Comparison of ENCODE assay signal across 26 cellular contexts in the genomic region with DNA sequence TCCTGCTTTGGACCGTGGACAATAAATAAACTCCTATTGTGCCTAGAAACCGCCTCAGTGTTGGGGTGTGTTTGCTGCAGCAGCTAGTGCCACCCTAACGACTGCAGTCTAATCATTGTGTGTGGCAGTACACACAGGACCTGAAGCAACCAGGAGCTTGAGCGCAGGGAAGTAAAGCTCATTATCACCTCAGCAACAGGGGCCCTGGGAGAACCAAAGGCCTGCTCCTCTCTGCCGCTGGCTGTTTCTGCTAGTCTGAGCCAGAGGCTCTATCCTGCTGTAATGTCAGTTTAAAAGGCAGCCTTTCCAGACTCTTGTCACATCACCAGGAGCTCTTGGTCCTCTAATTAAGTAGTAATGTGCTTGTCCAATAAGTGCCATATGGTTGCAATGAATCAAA.
DNase-seq lines count a peak whose midpoint lies in the region; ATAC-seq and TF ChIP-seq lines count a peak whose summit lies in the region.
"Had no signal": no experiment of that assay in that cellular context is flagged by ENCODE, and none has a peak within 500 bp of the region (broad histone marks: within the 10 kb centered on the region; RNA-seq: fewer than 3 reads in every experiment).

No MANE protein-coding gene starts in this region.

- no peak for ATAC-seq in GM18907 (IDR thresholded peaks at IDR 0.05; ENCODE audit: unreplicated experiment)
- ATAC-seq in HG03175 (IDR thresholded peaks at IDR 0.05; ENCODE audit: unreplicated experiment) = no peak
- ATAC-seq in natural killer cell treated with Interleukin-12 subunit alpha and Interleukin-12 subunit beta and Interleukin-15 and Interleukin-18, amount 100 ng/mL, for 72 hours = no peak
- ATAC-seq: activated CD4-positive, alpha-beta T cell treated with anti-CD3 and anti-CD28 coated beads for 36 hours; CD8-positive, alpha-beta T cell; T-helper 17 cell had no signal

- no peak overlapping the region for H3K27ac Mint-ChIP-seq in natural killer cell treated with Interleukin-12 subunit alpha and Interleukin-12 subunit beta and Interleukin-15 and Interleukin-18, amount 100 ng/mL, for 72 hours
- no peak overlapping the region for H3K27ac Mint-ChIP-seq in CD8-positive, alpha-beta memory T cell
- H3K27ac Mint-ChIP-seq: activated CD4-positive, alpha-beta T cell treated with anti-CD3 and anti-CD28 coated beads for 36 hours; activated naive CD8-positive, alpha-beta T cell treated with anti-CD3 and anti-CD28 coated beads for 36 hours; CD8-positive, alpha-beta T cell; IgD-negative memory B cell; immature natural killer cell; T-helper 17 cell had no signal

- no peak overlapping the region for H3K4me3 Mint-ChIP-seq in natural killer cell treated with Interleukin-12 subunit alpha and Interleukin-12 subunit beta and Interleukin-15 and Interleukin-18, amount 100 ng/mL, for 72 hours
- no peak overlapping the region for H3K4me3 Mint-ChIP-seq in CD8-positive, alpha-beta memory T cell
- H3K4me3 Mint-ChIP-seq: activated CD4-positive, alpha-beta T cell treated with anti-CD3 and anti-CD28 coated beads for 36 hours; activated naive CD8-positive, alpha-beta T cell treated with anti-CD3 and anti-CD28 coated beads for 36 hours; CD8-positive, alpha-beta T cell; IgD-negative memory B cell; immature natural killer cell; T-helper 17 cell had no signal

- H3K27ac ChIP-seq in WERI-Rb-1 = peak overlapping the region; percentile 86
- H3K27ac ChIP-seq in muscle layer of duodenum (ENCODE audit: low read length) = peak overlapping the region; percentile 17
- no peak overlapping the region for H3K27ac ChIP-seq in CD8-positive, alpha-beta memory T cell (ENCODE audit: low read depth, low read length)
- H3K27ac ChIP-seq: prostate gland, RWPE1, SK-N-MC had no signal

- CTCF ChIA-PET in CD8-positive, alpha-beta memory T cell (lab: Charles Lee) = no interaction called here

- peaks cover 4% of the 10 kb centered on the region for H3K9me3 Mint-ChIP-seq in natural killer cell treated with Interleukin-12 subunit alpha and Interleukin-12 subunit beta and Interleukin-15 and Interleukin-18, amount 100 ng/mL, for 72 hours
- peaks cover 8 to 15% (median 11%) of the 10 kb centered on the region in 5 donors for H3K9me3 Mint-ChIP-seq in CD8-positive, alpha-beta memory T cell

- H3K4me3 ChIP-seq in WERI-Rb-1 (ENCODE audit: low read depth, low read length) = peak overlapping the region; percentile 39
- H3K4me3 ChIP-seq in muscle layer of duodenum (ENCODE audit: low read depth in 1 of 2, low read length in 2 of 2) = no peak overlapping the region
- H3K4me3 ChIP-seq in CD8-positive, alpha-beta memory T cell (ENCODE audit: low read length) = no peak overlapping the region
- H3K4me3 ChIP-seq: prostate gland, SK-N-MC, transverse colon had no signal

- TF ChIP-seq CTCF in WERI-Rb-1 (IDR thresholded peaks at IDR 0.05; ENCODE audit: low read depth, low read length) = no peak

- intact Hi-C loops in cardiac septum (cut with DNase I) = no loop called here

- peaks cover 8% of the 10 kb centered on the region for H3K9me3 ChIP-seq in WERI-Rb-1 (ENCODE audit: severe bottlenecking)
- H3K9me3 ChIP-seq in muscle layer of duodenum (ENCODE audit: control insufficient read depth in 1 of 2, low read length in 2 of 2) = peaks cover 0 to 7% of the 10 kb centered on the region in 2 donors
- H3K9me3 ChIP-seq in CD8-positive, alpha-beta memory T cell (ENCODE audit: low read length) = no peaks in the 10 kb centered on the region
- H3K9me3 ChIP-seq: prostate gland, transverse colon had no signal

- peaks cover 4% of the 10 kb centered on the region for H3K36me3 Mint-ChIP-seq in natural killer cell treated with Interleukin-12 subunit alpha and Interleukin-12 subunit beta and Interleukin-15 and Interleukin-18, amount 100 ng/mL, for 72 hours
- H3K36me3 Mint-ChIP-seq in CD8-positive, alpha-beta memory T cell = no peaks in the 10 kb centered on the region
- H3K36me3 Mint-ChIP-seq: CD8-positive, alpha-beta T cell; IgD-negative memory B cell; immature natural killer cell had no signal

- no peaks in the 10 kb centered on the region for H3K36me3 ChIP-seq in WERI-Rb-1
- H3K36me3 ChIP-seq in muscle layer of duodenum (ENCODE audit: control insufficient read depth in 1 of 2, insufficient read depth in 2 of 2, low read length in 2 of 2) = no peaks in the 10 kb centered on the region
- no peaks in the 10 kb centered on the region for H3K36me3 ChIP-seq in CD8-positive, alpha-beta memory T cell (ENCODE audit: insufficient read depth, low read length)
- H3K36me3 ChIP-seq: prostate gland, transverse colon had no signal

- POLR2A ChIA-PET in CD8-positive, alpha-beta memory T cell (lab: Charles Lee) = no interaction called here

- DNase-seq in D341Med (ENCODE audit: low spot score) (peak; percentile 89), WERI-Rb-1 (peak; percentile 93), cardiac septum (ENCODE audit: low spot score) (peak; percentile 46)
- no peak for DNase-seq in natural killer cell treated with Interleukin-12 subunit alpha and Interleukin-12 subunit beta and Interleukin-15 and Interleukin-18, amount 100 ng/mL, for 72 hours (ENCODE audit: low spot score)
- DNase-seq in CD8-positive, alpha-beta memory T cell = no peak
- DNase-seq: activated CD4-positive, alpha-beta T cell treated with anti-CD3 and anti-CD28 coated beads for 36 hours; activated naive CD8-positive, alpha-beta T cell treated with anti-CD3 and anti-CD28 coated beads for 36 hours; activated T-cell treated with anti-CD3 and anti-CD28 coated beads for 4 hours; aorta; CD8-positive, alpha-beta T cell; central memory CD4-positive, alpha-beta T cell; GOT3; immature natural killer cell; NCI-H1048; NCI-H1930; NCI-H2227 treated with DMSO at 0.1 percent for 48 hours; NCI-H748 treated with DMSO at 0.1 percent for 48 hours; T-helper 17 cell; transverse colon had no signal

- H3K4me1 Mint-ChIP-seq in natural killer cell treated with Interleukin-12 subunit alpha and Interleukin-12 subunit beta and Interleukin-15 and Interleukin-18, amount 100 ng/mL, for 72 hours (ENCODE audit: low read depth in 2 of 2) = no peaks in the 10 kb centered on the region
- no peaks in the 10 kb centered on the region for H3K4me1 Mint-ChIP-seq in CD8-positive, alpha-beta memory T cell
- H3K4me1 Mint-ChIP-seq: activated CD4-positive, alpha-beta T cell treated with anti-CD3 and anti-CD28 coated beads for 36 hours; activated naive CD8-positive, alpha-beta T cell treated with anti-CD3 and anti-CD28 coated beads for 36 hours; IgD-negative memory B cell; immature natural killer cell; T-helper 17 cell had no signal

- H3K27me3 ChIP-seq in WERI-Rb-1 (ENCODE audit: insufficient read depth, low read depth, severe bottlenecking) (no peaks in the 10 kb centered on the region), muscle layer of duodenum (ENCODE audit: low read depth, low read length) (no peaks in the 10 kb centered on the region)
- H3K27me3 ChIP-seq in CD8-positive, alpha-beta memory T cell (ENCODE audit: insufficient read depth, low read length, poor library complexity, severe bottlenecking) = no peaks in the 10 kb centered on the region
- H3K27me3 ChIP-seq: transverse colon had no signal

- H3K27me3 Mint-ChIP-seq in natural killer cell treated with Interleukin-12 subunit alpha and Interleukin-12 subunit beta and Interleukin-15 and Interleukin-18, amount 100 ng/mL, for 72 hours = peaks cover 6 to 30% of the 10 kb centered on the region in 2 donors
- peaks cover 10 to 28% of the 10 kb centered on the region in 2 donors for H3K27me3 Mint-ChIP-seq in CD8-positive, alpha-beta memory T cell

- H3K4me1 ChIP-seq in muscle layer of duodenum (ENCODE audit: control insufficient read depth in 1 of 2, insufficient read depth in 2 of 2, low read length in 2 of 2) = peaks cover 0 to 11% of the 10 kb centered on the region in 2 donors
- H3K4me1 ChIP-seq in CD8-positive, alpha-beta memory T cell (ENCODE audit: insufficient read depth, low read length) = no peaks in the 10 kb centered on the region
- H3K4me1 ChIP-seq: prostate gland had no signal

Comparison
In these comparisons a context has a peak if more than half of its experiments do, and no peak if none do; other contexts are left out.
1. DNase-seq: peak in D341Med (single experiment), WERI-Rb-1 (single experiment) and cardiac septum (single experiment); none in natural killer cell treated with Interleukin-12 subunit alpha and Interleukin-12 subunit beta and Interleukin-15 and Interleukin-18, amount 100 ng/mL, for 72 hours (single experiment) and CD8-positive, alpha-beta memory T cell (0 of 5).